24 cellular contexts compared by ENCODE assay signal in the genomic region with DNA sequence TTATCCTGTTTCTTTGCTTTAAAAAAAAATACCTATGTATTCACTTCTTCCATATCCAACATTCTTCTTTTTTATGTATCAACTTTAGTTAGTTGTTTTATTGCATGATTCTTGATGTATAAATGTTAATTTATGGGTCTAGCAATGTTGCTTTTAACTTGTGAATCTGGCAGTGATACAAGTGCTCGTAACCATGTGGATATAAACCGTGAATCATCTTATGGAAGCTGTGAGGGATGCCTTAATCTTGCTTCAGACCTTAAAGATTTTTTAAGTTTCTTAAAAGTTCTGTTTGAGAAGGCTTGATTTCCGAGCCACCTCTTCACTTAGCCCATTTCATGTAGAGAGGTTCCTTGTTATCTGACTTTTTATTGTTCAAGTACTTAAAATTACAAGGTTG. TPM values are rescaled to one million over a fixed set of nuclear protein-coding genes. Genes with fewer than 3 reads are reported as not detected.
A peak's percentile ranks its signal among the peaks of the same experiment; 100 is the strongest.
DNase-seq lines count a peak whose midpoint lies in the region; ATAC-seq and TF ChIP-seq lines count a peak whose summit lies in the region.
"Had no signal": no experiment of that assay in that cellular context is flagged by ENCODE, and none has a peak within 500 bp of the region (broad histone marks: within the 10 kb centered on the region; RNA-seq: fewer than 3 reads in every experiment).

No MANE protein-coding gene starts in this region.

- H3F3A ChIP-seq in GM23248 (ENCODE audit: insufficient read depth): no peaks in the 10 kb centered on the region

- H3K27ac ChIP-seq in GM23248: no peak overlapping the region
- H3K27ac ChIP-seq: BLaER1, foreskin keratinocyte, KMS-11, neutrophil, psoas muscle, SJSA1, stomach, tibial artery had no signal

- H3K9ac ChIP-seq in GM23248: no peak overlapping the region
- H3K9ac ChIP-seq: BLaER1, KMS-11 had no signal

- no peak overlapping the region for H2AFZ ChIP-seq in GM23248

- no peaks in the 10 kb centered on the region for H3K27me3 ChIP-seq in GM23248 (replicated peaks; ENCODE audit: insufficient read depth)
- H3K27me3 ChIP-seq: BLaER1, foreskin keratinocyte, neutrophil, SJSA1, stomach, tibial artery had no signal

- H3K4me1 ChIP-seq in GM23248 (ENCODE audit: insufficient read depth): no peaks in the 10 kb centered on the region
- H3K4me1 ChIP-seq: BLaER1, foreskin keratinocyte, psoas muscle, SJSA1, stomach, tibial artery had no signal

- H3K79me2 ChIP-seq in GM23248 (ENCODE audit: insufficient read depth): no peaks in the 10 kb centered on the region

- H3K4me2 ChIP-seq in GM23248 (ENCODE audit: unreplicated experiment): no peak overlapping the region
- H3K4me2 ChIP-seq: BLaER1, KMS-11 had no signal

- WGBS in GM23248 (ENCODE audit: low coverage in 1 of 2, low lambda C conversion rate in 2 of 2, missing lambda C conversion rate in 2 of 2), 2 experiments: 84 to 89% methylated on average over 3 of the region's 3 CpGs

- H3K36me3 ChIP-seq in GM23248 (ENCODE audit: low read depth): no peaks in the 10 kb centered on the region
- H3K36me3 ChIP-seq: neutrophil, tibial artery had no signal

- no peak for TF ChIP-seq CTCF in fibroblast of pulmonary artery (IDR thresholded peaks at IDR 0.05; ENCODE audit: low read length, missing control alignments)

- H3K4me3 ChIP-seq in GM23248 (no peak overlapping the region), fibroblast of pulmonary artery (replicated peaks; ENCODE audit: low read depth, low read length) (no peak overlapping the region)
- H3K4me3 ChIP-seq: BLaER1, psoas muscle, SJSA1, stomach, tibial artery had no signal

- ATAC-seq in GM19395 (IDR thresholded peaks at IDR 0.05; ENCODE audit: unreplicated experiment): no peak
- no peak for ATAC-seq in GM21717 (IDR thresholded peaks at IDR 0.05; ENCODE audit: unreplicated experiment)
- ATAC-seq: activated CD8-positive, alpha-beta T cell treated with anti-CD3 and anti-CD28 coated beads for 36 hours; foreskin keratinocyte; left colon; psoas muscle had no signal

- no peaks in the 10 kb centered on the region for H3K9me2 ChIP-seq in GM23248 (ENCODE audit: insufficient read depth)

- peak; percentile 12 for DNase-seq in GM23248
- peak; percentile 56 for DNase-seq in amniotic epithelial cell (ENCODE audit: low read depth)
- peak; percentile 19 for DNase-seq in fibroblast of pulmonary artery (ENCODE audit: low read depth)
- DNase-seq in OCI-M1 (lab: John Stamatoyannopoulos, UW): no peak
- no peak for DNase-seq in AML-193 (lab: John Stamatoyannopoulos, UW)
- DNase-seq: activated CD4-positive, CD25-positive, alpha-beta regulatory T cell treated with anti-CD3 and anti-CD28 coated beads, Interleukin-2, amount 50 U/mL, for 72 hours; activated CD8-positive, alpha-beta T cell treated with anti-CD3 and anti-CD28 coated beads for 36 hours; activated effector memory CD4-positive, alpha-beta T cell treated with Interleukin-2 at 50 U/mL for 16 hours; activated T-cell treated with anti-CD3 and anti-CD28 coated beads for 4 hours; COR-L47; left colon; NCI-H524 treated with DMSO at 0.1 percent for 48 hours; psoas muscle; stimulated activated CD8-positive, alpha-beta memory T cell treated with anti-CD3 and anti-CD28 coated beads, Interleukin-4, amount 100 ng/mL, for 48 hours; stomach; T-helper 1 cell; tibial artery had no signal

- H4K20me1 ChIP-seq in GM23248 (ENCODE audit: insufficient read depth): no peaks in the 10 kb centered on the region
- H4K20me1 ChIP-seq: BLaER1 had no signal

- in situ Hi-C loops in GM23248 (cut with MboI): no loop called here

- H3K9me3 ChIP-seq in GM23248 (ENCODE audit: low read depth): no peaks in the 10 kb centered on the region
- H3K9me3 ChIP-seq: BLaER1, neutrophil, psoas muscle, SJSA1, stomach, tibial artery had no signal

RNA-seq across cellular contexts. Expression of gene HELLS, which starts 25.9 kb away (rescaled TPM):
- total RNA-seq in GM23248 (2014; rRNA removed; shearing (Covaris generic)): 21.8 and 32.3 TPM in 2 replicates
- polyA plus RNA-seq in GM23248 (2016; fragmentation: Nextera tagmentation; extraction: Ambion mirVana): 14.2 and 20.3 TPM in 2 replicates

Comparison
In these comparisons a context has a peak if more than half of its experiments do, and no peak if none do; other contexts are left out.
1. DNase-seq: peak in GM23248 (single experiment), amniotic epithelial cell (single experiment) and fibroblast of pulmonary artery (single experiment); none in OCI-M1 (single experiment) and AML-193 (0 of 2).